15 cellular contexts compared by ENCODE assay signal in genomic region chr5:164335837-164336236, GRCh38.
A peak's percentile ranks its signal among the peaks of the same experiment; 100 is the strongest.
DNase-seq lines count a peak whose midpoint lies in the region; ATAC-seq and TF ChIP-seq lines count a peak whose summit lies in the region.
"Had no signal": no experiment of that assay in that cellular context is flagged by ENCODE, and none has a peak within 500 bp of the region (broad histone marks: within the 10 kb centered on the region; RNA-seq: fewer than 3 reads in every experiment).

No MANE protein-coding gene starts in this region.

- DNase-seq in A673 (ENCODE audit: low spot score) (peak; percentile 16), amniotic stem cell (lab: John Stamatoyannopoulos, UW) (peak; percentile 36), hepatocyte (ENCODE audit: low spot score) (no peak), retina (no peak)
- DNase-seq: activated CD4-positive, alpha-beta T cell treated with anti-CD3 and anti-CD28 coated beads, Interleukin-2, amount 50 U/mL, for 4 hours; activated gamma-delta T cell; colonic mucosa; DMS79 treated with DMSO at 0.1 percent for 48 hours; sigmoid colon; T-helper 1 cell; tibial artery had no signal

- 63% methylated on average over 1 of the region's 1 CpG for WGBS in hepatocyte (ENCODE audit: low lambda C conversion rate, missing lambda C conversion rate)

- POLR2A ChIA-PET in A673 (lab: Charles Lee; ENCODE audit: low non-redundant PET) = no interaction called here

- CTCF ChIA-PET in A673 (lab: Charles Lee) = no interaction called here

- H3K27ac ChIP-seq in A673 (ENCODE audit: low read depth, low read length, poor library complexity, severe bottlenecking) (no peak overlapping the region), hepatocyte (peak overlapping the region; percentile 41)
- H3K27ac ChIP-seq: colonic mucosa, sigmoid colon, tibial artery had no signal

- H3K9me2 ChIP-seq in hepatocyte (replicated peaks; ENCODE audit: insufficient read depth) = no peaks in the 10 kb centered on the region

- no peak overlapping the region for H2AFZ ChIP-seq in hepatocyte

- no TSS peak for BruUV-seq in A673 (replicated peaks; lab: Mats Ljungman, UMichigan)

- H3K4me3 ChIP-seq in A673 (ENCODE audit: low read depth, low read length, poor library complexity, severe bottlenecking) = no peak overlapping the region
- no peak overlapping the region for H3K4me3 ChIP-seq in hepatocyte
- H3K4me3 ChIP-seq: colonic mucosa, sigmoid colon, tibial artery had no signal

- TF ChIP-seq CTCF in A673 (conservative IDR thresholded peaks at IDR 0.05; ENCODE audit: low read depth, low read length) (no peak), hepatocyte (IDR thresholded peaks at IDR 0.05; ENCODE audit: poor library complexity) (no peak)

- H3K4me1 ChIP-seq in A673 (ENCODE audit: insufficient read depth, low read length, poor library complexity, severe bottlenecking) (no peaks in the 10 kb centered on the region), hepatocyte (ENCODE audit: insufficient read depth) (no peaks in the 10 kb centered on the region)
- H3K4me1 ChIP-seq: colonic mucosa, tibial artery had no signal

- H3K27me3 ChIP-seq in A673 (replicated peaks; ENCODE audit: insufficient read depth, low read depth, low read length, poor library complexity) (no peaks in the 10 kb centered on the region), hepatocyte (no peaks in the 10 kb centered on the region)
- H3K27me3 ChIP-seq: colonic mucosa, sigmoid colon, tibial artery had no signal

- H3K36me3 ChIP-seq in A673 (ENCODE audit: insufficient read depth, low read length, poor library complexity, severe bottlenecking) = no peaks in the 10 kb centered on the region
- H3K36me3 ChIP-seq in hepatocyte (replicated peaks; ENCODE audit: insufficient read depth, low read depth) = no peaks in the 10 kb centered on the region
- H3K36me3 ChIP-seq: colonic mucosa, sigmoid colon, tibial artery had no signal

- H3K4me2 ChIP-seq in hepatocyte = no peak overlapping the region

- H3K9me3 ChIP-seq in A673 (ENCODE audit: low read depth, low read length, poor library complexity, severe bottlenecking) (no peaks in the 10 kb centered on the region), hepatocyte (ENCODE audit: low read depth) (no peaks in the 10 kb centered on the region)
- H3K9me3 ChIP-seq: colonic mucosa, sigmoid colon, tibial artery had no signal

- intact Hi-C loops in A673 (cut with micrococcal nuclease; ENCODE audit: unreplicated experiment) = no loop called here

- no peaks in the 10 kb centered on the region for H4K20me1 ChIP-seq in hepatocyte (ENCODE audit: insufficient read depth, poor library complexity, severe bottlenecking)

- peak; percentile 36 for ATAC-seq in HG03060 (IDR thresholded peaks at IDR 0.05; ENCODE audit: low read depth, unreplicated experiment)
- no peak for ATAC-seq in HG03469 (IDR thresholded peaks at IDR 0.05; ENCODE audit: unreplicated experiment)
- no peak for ATAC-seq in HG02981 (IDR thresholded peaks at IDR 0.05; ENCODE audit: unreplicated experiment)
- ATAC-seq in HG03457 (IDR thresholded peaks at IDR 0.05; ENCODE audit: unreplicated experiment) = no peak

- no peaks in the 10 kb centered on the region for H3K79me2 ChIP-seq in hepatocyte

Comparison
In these comparisons a context has a peak if more than half of its experiments do, and no peak if none do; other contexts are left out.
1. DNase-seq: peak in A673 (single experiment) and amniotic stem cell (single experiment); none in hepatocyte (single experiment) and retina (single experiment).